Comparison of ENCODE assay signal across 16 cellular contexts in the genomic region with DNA sequence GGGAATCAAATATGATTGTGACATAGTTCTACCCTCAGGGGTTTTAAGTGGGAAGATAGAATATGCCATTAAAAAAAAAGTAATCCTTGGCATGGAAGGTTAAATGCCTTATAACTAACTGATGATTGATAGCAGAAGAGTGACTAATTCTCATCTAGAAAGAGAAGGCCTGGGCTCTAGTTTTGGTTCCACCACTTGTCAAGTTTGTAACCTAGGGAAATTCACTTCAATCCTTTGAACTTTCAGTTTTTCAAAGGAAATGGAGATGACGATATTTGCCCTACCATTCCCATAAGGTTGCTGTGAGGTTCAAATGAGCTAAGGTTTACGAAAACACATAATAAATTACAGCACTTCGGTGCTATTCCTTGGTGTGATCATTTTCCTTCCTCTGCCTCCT.
DNase-seq lines count a peak whose midpoint lies in the region; ATAC-seq and TF ChIP-seq lines count a peak whose summit lies in the region.
"Had no signal": no experiment of that assay in that cellular context is flagged by ENCODE, and none has a peak within 500 bp of the region (broad histone marks: within the 10 kb centered on the region; RNA-seq: fewer than 3 reads in every experiment).

No MANE protein-coding gene starts in this region.

- TF ChIP-seq CTCF in mammary epithelial cell (conservative IDR thresholded peaks at IDR 0.05 in 1 of 2, IDR thresholded peaks at IDR 0.05 in 1 of 2; ENCODE audit: extremely low read depth in 1 of 2, insufficient read depth in 1 of 2, low read depth in 1 of 2, low read length in 2 of 2): no peak

- WGBS in mammary epithelial cell (ENCODE audit: low coverage, missing lambda C conversion rate): 98% methylated on average over 3 of the region's 3 CpGs

- peak overlapping the region; percentile 75 for H3K27ac ChIP-seq in mammary epithelial cell (ENCODE audit: insufficient read depth, low read depth, low read length)
- H3K27ac ChIP-seq: BLaER1, parathyroid adenoma, SJCRH30 had no signal

- DNase-seq in KG1 (lab: John Stamatoyannopoulos, UW): peak; percentile 37
- peak; percentile 38 for DNase-seq in mammary epithelial cell
- DNase-seq in GF-D8 (lab: John Stamatoyannopoulos, UW): no peak
- DNase-seq: activated CD4-positive, alpha-beta T cell treated with anti-CD3 and anti-CD28 coated beads, Interleukin-2, amount 50 U/mL, for 1 hour; activated T-cell treated with anti-CD3 and anti-CD28 coated beads, Interleukin-2, amount 50 U/mL, for 1 hour; DMS 273 treated with DMSO at 0.1 percent for 48 hours; endodermal cell; NCI-H1694; SJCRH30 had no signal

- H3K9ac ChIP-seq in mammary epithelial cell (ENCODE audit: insufficient read depth, low read length) (no peak overlapping the region), skeletal muscle satellite cell (ENCODE audit: low read depth, low read length) (peak overlapping the region; percentile 82)
- H3K9ac ChIP-seq: BLaER1, parathyroid adenoma had no signal

- H3K4me1 ChIP-seq in mammary epithelial cell (ENCODE audit: insufficient read depth, low read length) (peaks cover 55% of the 10 kb centered on the region), skeletal muscle satellite cell (ENCODE audit: control insufficient read depth, insufficient read depth, low read length) (peaks cover 94% of the 10 kb centered on the region)

- H3K4me3 ChIP-seq in mammary epithelial cell (replicated peaks in 1 of 3; ENCODE audit: insufficient read depth in 1 of 3, low read depth in 2 of 3, low read length in 3 of 3) (no peak overlapping the region), skeletal muscle satellite cell (ENCODE audit: low read length) (no peak overlapping the region)
- H3K4me3 ChIP-seq: BLaER1, SJCRH30 had no signal

- BruUV-seq in mammary epithelial cell (replicated peaks; lab: Mats Ljungman, UMichigan): no TSS peak

- in situ Hi-C loops in mammary epithelial cell (cut with MboI; ENCODE audit: low sequenced_read_pairs in 2 of 2): no loop called here

- H3K4me2 ChIP-seq in mammary epithelial cell (ENCODE audit: insufficient read depth, low read depth, low read length): no peak overlapping the region
- H3K4me2 ChIP-seq in skeletal muscle satellite cell (ENCODE audit: low read length): peak overlapping the region; percentile 11
- H3K4me2 ChIP-seq: BLaER1 had no signal

- intact Hi-C loops in mammary epithelial cell (cut with micrococcal nuclease): no loop called here

- H4K20me1 ChIP-seq in mammary epithelial cell (ENCODE audit: insufficient read depth, low read length): no peaks in the 10 kb centered on the region
- H4K20me1 ChIP-seq: BLaER1 had no signal

- ATAC-seq in GM19463 (IDR thresholded peaks at IDR 0.05; ENCODE audit: unreplicated experiment): peak; percentile 61
- no peak for ATAC-seq in GM19452 (IDR thresholded peaks at IDR 0.05; ENCODE audit: unreplicated experiment)
- ATAC-seq in HG02642 (IDR thresholded peaks at IDR 0.05; ENCODE audit: poor library complexity, unreplicated experiment): no peak
- ATAC-seq: stimulated activated memory B cell treated with anti-CD40 and anti-IgM and Interleukin-4, amounts not matched to agents 10 μg/mL and 1 μg/mL and 100 μg/mL, for 72 hours had no signal

- H3K9me3 ChIP-seq in mammary epithelial cell (replicated peaks; ENCODE audit: insufficient read depth, low read length) (no peaks in the 10 kb centered on the region), skeletal muscle satellite cell (replicated peaks; ENCODE audit: low read length) (no peaks in the 10 kb centered on the region)
- H3K9me3 ChIP-seq: BLaER1 had no signal

- dilution Hi-C loops in mammary epithelial cell (cut with HindIII; ENCODE audit: low sequenced_read_pairs): no loop called here

- no peaks in the 10 kb centered on the region for H3K36me3 ChIP-seq in mammary epithelial cell (ENCODE audit: insufficient read depth, low read length)
- H3K36me3 ChIP-seq in skeletal muscle satellite cell (ENCODE audit: insufficient read depth, low read length): no peaks in the 10 kb centered on the region
- H3K36me3 ChIP-seq: BLaER1, SJCRH30 had no signal

- no peak overlapping the region for H2AFZ ChIP-seq in mammary epithelial cell (ENCODE audit: low read depth, low read length)
- H2AFZ ChIP-seq: parathyroid adenoma had no signal

- CTCF ChIA-PET in mammary epithelial cell (lab: Charles Lee; ENCODE audit: low non-redundant PET): no interaction called here

- no peaks in the 10 kb centered on the region for H3K27me3 ChIP-seq in mammary epithelial cell (ENCODE audit: insufficient read depth, low read length)
- H3K27me3 ChIP-seq in skeletal muscle satellite cell (ENCODE audit: control insufficient read depth, insufficient read depth, low read length): no peaks in the 10 kb centered on the region
- H3K27me3 ChIP-seq: BLaER1, SJCRH30 had no signal

- no peaks in the 10 kb centered on the region for H3K79me2 ChIP-seq in mammary epithelial cell (ENCODE audit: insufficient read depth, low read length)
- H3K79me2 ChIP-seq: parathyroid adenoma had no signal
